ENCODE assay signal across 8 cellular contexts in the genomic region with DNA sequence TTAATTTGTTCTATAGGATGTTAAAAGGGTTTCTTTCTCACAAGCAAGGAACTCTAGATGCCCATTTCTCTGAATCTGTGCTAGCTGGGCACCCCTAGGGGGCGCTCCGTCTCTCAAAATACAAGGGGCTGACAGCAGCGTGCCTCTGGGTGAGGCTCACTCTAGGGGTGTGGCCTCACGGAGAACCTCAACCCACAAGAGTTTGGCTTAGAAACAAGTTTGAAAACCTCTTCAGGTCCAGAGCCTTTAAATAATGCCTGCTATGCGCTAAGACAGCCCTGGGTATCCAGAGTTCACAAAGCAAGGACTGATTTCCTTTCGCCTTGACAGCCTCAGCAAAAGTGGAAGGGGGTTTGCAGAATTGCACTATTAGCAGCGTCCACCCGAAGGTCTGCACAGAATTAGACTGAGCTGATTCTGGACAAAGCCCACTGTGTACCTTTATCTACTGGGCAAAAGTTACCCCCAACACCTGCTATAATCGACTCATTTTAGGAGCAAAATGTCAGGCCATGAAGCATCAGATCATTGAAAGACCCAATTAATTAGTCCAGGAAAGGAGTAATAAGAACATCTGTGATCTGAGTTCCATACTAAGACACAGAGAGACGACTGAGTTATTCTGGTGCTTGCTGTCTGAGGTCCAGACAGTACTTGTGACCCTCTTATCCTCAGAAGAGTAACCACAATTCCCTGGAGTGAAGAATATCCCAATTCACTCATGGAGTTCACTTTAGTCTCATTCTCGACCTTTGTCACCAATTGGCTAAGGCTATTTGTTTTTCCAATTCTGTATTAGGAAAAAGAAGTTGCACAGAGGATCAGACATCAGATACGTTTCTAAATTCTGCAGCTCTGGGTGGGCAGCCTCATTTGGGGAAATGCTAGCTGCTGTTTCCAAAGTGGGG. TPM values are rescaled to one million over a fixed set of nuclear protein-coding genes. Genes with fewer than 3 reads are reported as not detected.
A peak's percentile ranks its signal among the peaks of the same experiment; 100 is the strongest.
DNase-seq lines count a peak whose midpoint lies in the region; ATAC-seq and TF ChIP-seq lines count a peak whose summit lies in the region.

No MANE protein-coding gene starts in this region.

- peak; percentile 95 for TF ChIP-seq CTCF in GM10248 (IDR thresholded peaks at IDR 0.05; ENCODE audit: control extremely low read depth, extremely low read depth, low read depth, missing control alignments)
- TF ChIP-seq CTCF in SU-DHL-6 (IDR thresholded peaks at IDR 0.05; ENCODE audit: insufficient read depth, low read length, poor library complexity, severe bottlenecking) = peak; percentile 92
- peak; percentile 90 to 100 (median 98) for TF ChIP-seq CTCF in heart left ventricle (IDR thresholded peaks at IDR 0.05)
- peak; percentile 86 to 94 (median 87) for TF ChIP-seq CTCF in tibial nerve (IDR thresholded peaks at IDR 0.05)

- DNase-seq in GM10248 (ENCODE audit: extremely low spot score) (peak; percentile 82), NCI-H1092 (lab: John Stamatoyannopoulos, UW) (peak; percentile 86), heart left ventricle (peak; percentile 89 to 95 (median 93)), trophoblast cell (peak; percentile 92 to 96), tibial nerve (ENCODE audit: low spot score in 2 of 2) (peak; percentile 90 to 93)
- DNase-seq in activated naive CD8-positive, alpha-beta T cell treated with anti-CD3 and anti-CD28 coated beads, Interleukin-2, amount 50 U/mL, for 24 hours = peak; percentile 83

- H3K79me1 ChIP-seq in trophoblast cell (ENCODE audit: low read length) = no peaks in the 10 kb centered on the region

- 0 to 1% (median 1%) methylated on average over 12 of the region's 12 CpGs for WGBS in heart left ventricle, 4 donors
- WGBS in trophoblast cell (ENCODE audit: extremely low coverage, insufficient coverage, insufficient read length) = no CpG with 5 or more reads among the region's 12 CpGs
- WGBS in tibial nerve, 2 donors = 0 to 1% methylated on average over 12 of the region's 12 CpGs

- peak overlapping the region; percentile 76 for H3K4me3 Mint-ChIP-seq in activated naive CD8-positive, alpha-beta T cell treated with anti-CD3 and anti-CD28 coated beads, Interleukin-2, amount 50 U/mL, for 24 hours

- POLR2A ChIA-PET in GM10248 (lab: Yijun Ruan, JAX) = no interaction called here

- H3K4ac ChIP-seq in trophoblast cell (ENCODE audit: low read depth, low read length) = no peak overlapping the region

- H3K9me3 ChIP-seq in SU-DHL-6 (ENCODE audit: insufficient read depth, low read length) (no peaks in the 10 kb centered on the region), heart left ventricle (no peaks in the 10 kb centered on the region), trophoblast cell (ENCODE audit: insufficient read depth, low read depth, low read length) (no peaks in the 10 kb centered on the region), tibial nerve (no peaks in the 10 kb centered on the region)

- TF ChIP-seq EP300 in tibial nerve (IDR thresholded peaks at IDR 0.05) = peak in 1 of 2 donors; percentile 59

- H3K23ac ChIP-seq in trophoblast cell (ENCODE audit: low read length) = no peak overlapping the region

- no peak overlapping the region for H4K12ac ChIP-seq in trophoblast cell (ENCODE audit: low read depth, low read length)

- peaks cover 44% of the 10 kb centered on the region for H3K27me3 Mint-ChIP-seq in activated naive CD8-positive, alpha-beta T cell treated with anti-CD3 and anti-CD28 coated beads, Interleukin-2, amount 50 U/mL, for 24 hours

- no peak overlapping the region for H2BK120ac ChIP-seq in trophoblast cell (ENCODE audit: insufficient read depth, low read length, poor library complexity)

- H2BK12ac ChIP-seq in trophoblast cell (ENCODE audit: low read length) = no peak overlapping the region

- no peaks in the 10 kb centered on the region for H3K36me3 Mint-ChIP-seq in activated naive CD8-positive, alpha-beta T cell treated with anti-CD3 and anti-CD28 coated beads, Interleukin-2, amount 50 U/mL, for 24 hours (ENCODE audit: low read depth)

- H3K4me1 ChIP-seq in heart left ventricle (peaks cover 0 to 45% (median 9%) of the 10 kb centered on the region in 12 donors), trophoblast cell (ENCODE audit: control insufficient read depth in 1 of 2, insufficient read depth in 2 of 2, low read length in 2 of 2) (no peaks in the 10 kb centered on the region), tibial nerve (peaks cover 0 to 33% (median 7%) of the 10 kb centered on the region in 4 donors)

- H3K27me3 ChIP-seq in SU-DHL-6 (ENCODE audit: low read length) = no peaks in the 10 kb centered on the region
- peaks cover 0 to 3% (median 0%) of the 10 kb centered on the region in 9 donors for H3K27me3 ChIP-seq in heart left ventricle
- H3K27me3 ChIP-seq in trophoblast cell (ENCODE audit: insufficient read depth, low read length) = no peaks in the 10 kb centered on the region
- H3K27me3 ChIP-seq in tibial nerve = no peaks in the 10 kb centered on the region

- no peaks in the 10 kb centered on the region for H3K79me2 ChIP-seq in SU-DHL-6 (ENCODE audit: insufficient read depth, low read length)
- H3K79me2 ChIP-seq in trophoblast cell (ENCODE audit: control insufficient read depth, insufficient read depth, low read length, poor library complexity) = no peaks in the 10 kb centered on the region

- H2AFZ ChIP-seq in SU-DHL-6 (ENCODE audit: low read depth, low read length, severe bottlenecking) (peak overlapping the region; percentile 55), trophoblast cell (ENCODE audit: insufficient read depth, low read length, poor library complexity) (no peak overlapping the region)

- CTCF ChIA-PET in GM10248 (lab: Yijun Ruan, JAX) = interaction anchor here (0.6 to 7.5 kb wide), 28 partner anchors 8 to 1007 kb away, joined by 3 to 75 read pairs (median 5); a partner anchor contains a TSS

- H3K36me3 ChIP-seq in SU-DHL-6 (ENCODE audit: low read length) = no peaks in the 10 kb centered on the region
- no peaks in the 10 kb centered on the region for H3K36me3 ChIP-seq in heart left ventricle
- H3K36me3 ChIP-seq in trophoblast cell (ENCODE audit: control insufficient read depth in 1 of 2, insufficient read depth in 2 of 2, low read length in 2 of 2) = no peaks in the 10 kb centered on the region
- no peaks in the 10 kb centered on the region for H3K36me3 ChIP-seq in tibial nerve

- no peak overlapping the region for H3K27ac Mint-ChIP-seq in activated naive CD8-positive, alpha-beta T cell treated with anti-CD3 and anti-CD28 coated beads, Interleukin-2, amount 50 U/mL, for 24 hours

- H3K4me1 Mint-ChIP-seq in activated naive CD8-positive, alpha-beta T cell treated with anti-CD3 and anti-CD28 coated beads, Interleukin-2, amount 50 U/mL, for 24 hours = peaks cover 17% of the 10 kb centered on the region

- intact Hi-C loops in heart left ventricle (cut with DNase I) = loop anchor here (1.0 to 5.0 kb wide), 11 partner anchors 54 to 121 kb away; no protein-coding TSS in a partner anchor

- TF ChIP-seq POLR2A in heart left ventricle (IDR thresholded peaks at IDR 0.05) (peak in 1 of 2 donors; percentile 26), tibial nerve (IDR thresholded peaks at IDR 0.05) (peak in 1 of 2 donors; percentile 52)

- no peak overlapping the region for H3K14ac ChIP-seq in trophoblast cell (ENCODE audit: low read length)

- peak; percentile 89 for ATAC-seq in HG02610 (IDR thresholded peaks at IDR 0.05; ENCODE audit: unreplicated experiment)
- peak; percentile 95 for ATAC-seq in activated naive CD8-positive, alpha-beta T cell treated with anti-CD3 and anti-CD28 coated beads, Interleukin-2, amount 50 U/mL, for 24 hours
- ATAC-seq in heart left ventricle = peak; percentile 86 to 87 (median 87)

- H3K9me2 ChIP-seq in SU-DHL-6 (replicated peaks; ENCODE audit: insufficient read depth, low read length) = no peaks in the 10 kb centered on the region

- no peak overlapping the region for H3K18ac ChIP-seq in trophoblast cell (ENCODE audit: low read length)

- H3K27ac ChIP-seq in SU-DHL-6 (ENCODE audit: low read depth, low read length) (no peak overlapping the region), heart left ventricle (peak overlapping the region; percentile 84 to 96 (median 90)), trophoblast cell (ENCODE audit: low read depth, low read length) (no peak overlapping the region), tibial nerve (peak overlapping the region; percentile 75 to 92 (median 79))

- H3F3A ChIP-seq in SU-DHL-6 (ENCODE audit: insufficient read depth) = no peaks in the 10 kb centered on the region

- no peak overlapping the region for H4K8ac ChIP-seq in trophoblast cell (ENCODE audit: low read depth, low read length)

- H3K9ac ChIP-seq in SU-DHL-6 (ENCODE audit: low read length) (peak overlapping the region; percentile 11; the same call in 1 of the 2 replicates), trophoblast cell (ENCODE audit: low read length) (no peak overlapping the region)

- no peaks in the 10 kb centered on the region for H4K20me1 ChIP-seq in SU-DHL-6 (ENCODE audit: low read depth, low read length)

- no peak overlapping the region for H4K91ac ChIP-seq in trophoblast cell (ENCODE audit: low read depth, low read length)

- no peaks in the 10 kb centered on the region for H3K9me3 Mint-ChIP-seq in activated naive CD8-positive, alpha-beta T cell treated with anti-CD3 and anti-CD28 coated beads, Interleukin-2, amount 50 U/mL, for 24 hours

- H2AK5ac ChIP-seq in trophoblast cell (ENCODE audit: low read length) = no peak overlapping the region

- H3K4me3 ChIP-seq in SU-DHL-6 (ENCODE audit: insufficient read depth, low read length, poor library complexity, severe bottlenecking) (peak overlapping the region; percentile 20), heart left ventricle (peak overlapping the region; percentile 22 to 70 (median 64)), trophoblast cell (ENCODE audit: low read depth, low read length) (no peak overlapping the region), tibial nerve (peak overlapping the region; percentile 37 to 59 (median 52))

- H3K4me2 ChIP-seq in SU-DHL-6 (ENCODE audit: low read depth, low read length, poor library complexity, severe bottlenecking) (peak overlapping the region; percentile 54), trophoblast cell (ENCODE audit: low read length) (peak overlapping the region; percentile 59)

- H2BK5ac ChIP-seq in trophoblast cell (ENCODE audit: low read depth, low read length, poor library complexity) = no peak overlapping the region

RNA-seq across cellular contexts. Expression of a gene that starts 0.6 kb away (rescaled TPM):
- 10 to 100 TPM; 19.6 to 51.2 (median 27.5) TPM for total RNA-seq in heart left ventricle
- polyA plus RNA-seq in heart left ventricle = 1 to 10 TPM; 3.6 to 9.7 TPM
- 0.05 and 0.07 TPM in 2 replicates for polyA plus RNA-seq in trophoblast cell (2013)
- 10 to 100 TPM; 15.0 to 32.1 (median 21.8) TPM for total RNA-seq in tibial nerve

RNA-seq across cellular contexts. Expression of a gene that starts 37.4 kb away (rescaled TPM):
- total RNA-seq in heart left ventricle (10 to 100 TPM in 8 of 9 donors, 1 to 10 TPM in 1; 9.3 to 16.0 (median 13.3) TPM), tibial nerve (10 to 100 TPM in 2 of 4 donors, 1 to 10 TPM in 2; 9.4 to 21.3 (median 11.4) TPM)
- 1 to 10 TPM; 5.4 to 9.6 TPM for polyA plus RNA-seq in heart left ventricle
- 10.3 and 11.2 TPM in 2 replicates for polyA plus RNA-seq in trophoblast cell (2013)

Comparison
In these comparisons a context has a peak if more than half of its experiments do, and no peak if none do; other contexts are left out.
1. H3K27ac ChIP-seq: peak in heart left ventricle (12 of 12) and tibial nerve (4 of 4); none in SU-DHL-6 (single experiment) and trophoblast cell (single experiment).
2. Peak in every context shown above with its lines, with median percentiles within 50 percentile points of each other: DNase-seq, CTCF ChIP-seq and ATAC-seq.